Comparison of ENCODE assay signal across 2 cellular contexts in the genomic region with DNA sequence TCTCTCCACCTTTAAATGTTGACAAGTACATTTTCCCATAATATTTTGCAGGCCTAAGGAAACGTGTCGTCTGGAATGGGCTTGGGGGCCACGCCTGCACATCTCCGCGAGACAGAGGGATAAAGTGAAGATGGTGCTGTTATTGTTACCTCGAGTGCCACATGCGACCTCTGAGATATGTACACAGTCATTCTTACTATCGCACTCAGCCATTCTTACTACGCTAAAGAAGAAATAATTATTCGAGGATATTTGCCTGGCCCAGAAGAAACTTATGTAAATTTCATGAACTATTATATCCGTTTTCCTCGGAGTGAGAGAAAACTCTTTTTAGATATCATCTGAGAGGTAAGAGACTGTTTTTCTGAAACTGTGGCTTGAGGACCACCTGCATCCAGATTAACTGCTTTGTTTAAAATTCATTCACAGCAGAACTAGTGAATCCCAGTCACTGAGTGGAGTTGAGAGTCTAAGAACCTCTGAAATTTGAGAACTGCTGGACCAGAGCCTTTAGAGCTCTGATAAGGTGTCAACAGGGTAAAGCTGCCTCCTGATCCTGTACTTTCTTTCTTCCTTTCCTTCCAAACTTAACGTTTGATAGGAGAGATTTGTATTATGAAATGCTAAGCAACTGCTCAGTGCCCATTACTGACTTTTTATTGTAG.
TF ChIP-seq lines count a peak whose summit lies in the region.

No MANE protein-coding gene starts in this region.

TF ChIP-seq in GM12878, 131 proteins besides CTCF, POLR2A, EP300 and RAD21 (continued from another document):
- TF ChIP-seq, protein P1, sequence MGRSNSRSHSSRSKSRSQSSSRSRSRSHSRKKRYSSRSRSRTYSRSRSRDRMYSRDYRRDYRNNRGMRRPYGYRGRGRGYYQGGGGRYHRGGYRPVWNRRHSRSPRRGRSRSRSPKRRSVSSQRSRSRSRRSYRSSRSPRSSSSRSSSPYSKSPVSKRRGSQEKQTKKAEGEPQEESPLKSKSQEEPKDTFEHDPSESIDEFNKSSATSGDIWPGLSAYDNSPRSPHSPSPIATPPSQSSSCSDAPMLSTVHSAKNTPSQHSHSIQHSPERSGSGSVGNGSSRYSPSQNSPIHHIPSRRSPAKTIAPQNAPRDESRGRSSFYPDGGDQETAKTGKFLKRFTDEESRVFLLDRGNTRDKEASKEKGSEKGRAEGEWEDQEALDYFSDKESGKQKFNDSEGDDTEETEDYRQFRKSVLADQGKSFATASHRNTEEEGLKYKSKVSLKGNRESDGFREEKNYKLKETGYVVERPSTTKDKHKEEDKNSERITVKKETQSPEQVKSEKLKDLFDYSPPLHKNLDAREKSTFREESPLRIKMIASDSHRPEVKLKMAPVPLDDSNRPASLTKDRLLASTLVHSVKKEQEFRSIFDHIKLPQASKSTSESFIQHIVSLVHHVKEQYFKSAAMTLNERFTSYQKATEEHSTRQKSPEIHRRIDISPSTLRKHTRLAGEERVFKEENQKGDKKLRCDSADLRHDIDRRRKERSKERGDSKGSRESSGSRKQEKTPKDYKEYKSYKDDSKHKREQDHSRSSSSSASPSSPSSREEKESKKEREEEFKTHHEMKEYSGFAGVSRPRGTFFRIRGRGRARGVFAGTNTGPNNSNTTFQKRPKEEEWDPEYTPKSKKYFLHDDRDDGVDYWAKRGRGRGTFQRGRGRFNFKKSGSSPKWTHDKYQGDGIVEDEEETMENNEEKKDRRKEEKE (IDR thresholded peaks at IDR 0.05), result no peak
- TF ChIP-seq IKZF2 (IDR thresholded peaks at IDR 0.05) (no peak), E2F4 (IDR thresholded peaks at IDR 0.05; ENCODE audit: low read depth, low read length) (no peak), ZNF687 (IDR thresholded peaks at IDR 0.05) (no peak)

TF ChIP-seq in neural cell, 6 proteins besides CTCF, POLR2A, EP300 and RAD21 (continued from another document):
- TF ChIP-seq, protein P2, sequence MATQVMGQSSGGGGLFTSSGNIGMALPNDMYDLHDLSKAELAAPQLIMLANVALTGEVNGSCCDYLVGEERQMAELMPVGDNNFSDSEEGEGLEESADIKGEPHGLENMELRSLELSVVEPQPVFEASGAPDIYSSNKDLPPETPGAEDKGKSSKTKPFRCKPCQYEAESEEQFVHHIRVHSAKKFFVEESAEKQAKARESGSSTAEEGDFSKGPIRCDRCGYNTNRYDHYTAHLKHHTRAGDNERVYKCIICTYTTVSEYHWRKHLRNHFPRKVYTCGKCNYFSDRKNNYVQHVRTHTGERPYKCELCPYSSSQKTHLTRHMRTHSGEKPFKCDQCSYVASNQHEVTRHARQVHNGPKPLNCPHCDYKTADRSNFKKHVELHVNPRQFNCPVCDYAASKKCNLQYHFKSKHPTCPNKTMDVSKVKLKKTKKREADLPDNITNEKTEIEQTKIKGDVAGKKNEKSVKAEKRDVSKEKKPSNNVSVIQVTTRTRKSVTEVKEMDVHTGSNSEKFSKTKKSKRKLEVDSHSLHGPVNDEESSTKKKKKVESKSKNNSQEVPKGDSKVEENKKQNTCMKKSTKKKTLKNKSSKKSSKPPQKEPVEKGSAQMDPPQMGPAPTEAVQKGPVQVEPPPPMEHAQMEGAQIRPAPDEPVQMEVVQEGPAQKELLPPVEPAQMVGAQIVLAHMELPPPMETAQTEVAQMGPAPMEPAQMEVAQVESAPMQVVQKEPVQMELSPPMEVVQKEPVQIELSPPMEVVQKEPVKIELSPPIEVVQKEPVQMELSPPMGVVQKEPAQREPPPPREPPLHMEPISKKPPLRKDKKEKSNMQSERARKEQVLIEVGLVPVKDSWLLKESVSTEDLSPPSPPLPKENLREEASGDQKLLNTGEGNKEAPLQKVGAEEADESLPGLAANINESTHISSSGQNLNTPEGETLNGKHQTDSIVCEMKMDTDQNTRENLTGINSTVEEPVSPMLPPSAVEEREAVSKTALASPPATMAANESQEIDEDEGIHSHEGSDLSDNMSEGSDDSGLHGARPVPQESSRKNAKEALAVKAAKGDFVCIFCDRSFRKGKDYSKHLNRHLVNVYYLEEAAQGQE (IDR thresholded peaks at IDR 0.05; ENCODE audit: borderline replicate concordance), result no peak
- no peak for TF ChIP-seq MXI1 (conservative IDR thresholded peaks at IDR 0.05; ENCODE audit: poor library complexity, severe bottlenecking)
- no peak for TF ChIP-seq SMC3 (conservative IDR thresholded peaks at IDR 0.05; ENCODE audit: poor library complexity)
